In the genomic region with DNA sequence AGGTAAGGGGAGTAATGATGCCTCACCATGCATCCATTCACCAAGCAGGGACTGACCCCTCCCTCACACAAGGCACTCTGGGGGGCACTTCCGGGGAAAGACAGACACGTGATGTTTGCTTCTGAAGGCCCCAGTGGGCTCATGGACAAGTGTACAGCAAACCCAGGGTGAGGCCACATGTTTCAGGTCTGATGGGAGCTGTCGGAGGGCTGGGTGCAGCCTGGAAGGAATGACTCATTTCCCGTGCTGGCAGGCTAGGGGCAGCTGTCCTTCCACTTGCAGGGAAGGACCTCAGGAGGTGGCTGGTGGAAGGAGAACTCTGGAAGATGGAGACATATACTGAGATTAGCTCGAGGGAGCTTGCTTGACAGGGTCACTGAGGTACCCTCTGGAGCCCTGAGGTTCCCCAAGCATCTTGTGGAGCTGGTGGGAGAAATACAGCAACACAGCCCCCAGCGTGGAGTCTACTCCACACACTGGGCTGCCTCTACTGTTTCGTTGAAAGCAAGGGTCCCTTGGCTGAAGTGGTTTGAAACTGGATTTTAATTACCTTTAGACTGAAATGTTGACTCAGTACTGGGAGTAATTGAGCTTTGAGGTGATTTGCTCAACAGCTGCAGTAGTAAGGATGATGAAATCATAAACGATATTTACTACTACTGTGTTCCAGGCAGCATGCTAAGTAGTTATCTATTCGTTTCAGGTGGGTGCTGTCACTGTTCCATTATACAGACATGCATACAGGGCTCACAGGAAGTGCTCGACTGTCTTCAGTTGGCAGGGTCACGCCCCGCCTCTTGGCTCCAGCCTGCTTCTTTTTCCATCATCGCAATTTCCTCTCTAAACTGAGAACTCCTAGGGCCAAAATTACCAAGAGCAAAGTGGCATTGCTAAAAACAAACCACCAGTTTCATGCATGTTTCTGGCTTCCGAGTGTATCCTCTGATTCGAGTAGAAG, we compare ENCODE assay signal across 8 cellular contexts.
DNase-seq lines count a peak whose midpoint lies in the region; ATAC-seq and TF ChIP-seq lines count a peak whose summit lies in the region.

No MANE protein-coding gene starts in this region.

- peaks cover 38% of the 10 kb centered on the region for H3K4me1 ChIP-seq in skeletal muscle satellite cell (ENCODE audit: control insufficient read depth, insufficient read depth, low read length)

- no peak overlapping the region for H3K9ac ChIP-seq in skeletal muscle satellite cell (ENCODE audit: low read depth, low read length)

- ATAC-seq in HG03196 (IDR thresholded peaks at IDR 0.05; ENCODE audit: unreplicated experiment) (no peak), GM18868 (IDR thresholded peaks at IDR 0.05; ENCODE audit: unreplicated experiment) (no peak), HG03095 (IDR thresholded peaks at IDR 0.05; ENCODE audit: unreplicated experiment) (no peak)

- in situ Hi-C loops in KBM-7 (cut with MboI; ENCODE audit: low pct_unique_long_range_greater_than_20kb, low sequenced_read_pairs), result no loop called here

- peak; percentile 84 for DNase-seq in AG08395 (ENCODE audit: low spot score)
- DNase-seq in KBM-7, result peak; percentile 38
- DNase-seq in activated CD4-positive, alpha-beta T cell treated with anti-CD3 and anti-CD28 coated beads, Interleukin-2, amount 50 U/mL, for 24 hours (ENCODE audit: low read depth in 1 of 2, low spot score in 1 of 2), result peak; percentile 14 to 26
- peak; percentile 24 to 25 for DNase-seq in foreskin fibroblast

- no peaks in the 10 kb centered on the region for H3K9me3 ChIP-seq in skeletal muscle satellite cell (replicated peaks; ENCODE audit: low read length)

- H3K4me2 ChIP-seq in skeletal muscle satellite cell (ENCODE audit: low read length), result peak overlapping the region; percentile 57

- H3K4me3 ChIP-seq in foreskin fibroblast (ENCODE audit: low read depth in 1 of 2, low read length in 2 of 2), result no peak overlapping the region
- peak overlapping the region; percentile 14 for H3K4me3 ChIP-seq in skeletal muscle satellite cell (ENCODE audit: low read length)

- no peaks in the 10 kb centered on the region for H3K27me3 ChIP-seq in skeletal muscle satellite cell (ENCODE audit: control insufficient read depth, insufficient read depth, low read length)

- TF ChIP-seq CTCF in foreskin fibroblast (IDR thresholded peaks at IDR 0.05; ENCODE audit: low read depth, low read length), result no peak

- H3K36me3 ChIP-seq in skeletal muscle satellite cell (ENCODE audit: insufficient read depth, low read length), result no peaks in the 10 kb centered on the region

Comparison
In these comparisons a context has a peak if more than half of its experiments do, and no peak if none do; other contexts are left out.
1. DNase-seq: peak in every context shown above with its lines; median percentile 84 in AG08395; 38 in KBM-7; 24 in foreskin fibroblast; 20 in activated CD4-positive, alpha-beta T cell treated with anti-CD3 and anti-CD28 coated beads, Interleukin-2, amount 50 U/mL, for 24 hours.